In genomic region chr20:12171927-12172581, GRCh38 we compare ENCODE assay signal across 12 cellular contexts.
DNase-seq lines count a peak whose midpoint lies in the region; ATAC-seq and TF ChIP-seq lines count a peak whose summit lies in the region.
"Had no signal": no experiment of that assay in that cellular context is flagged by ENCODE, and none has a peak within 500 bp of the region (broad histone marks: within the 10 kb centered on the region; RNA-seq: fewer than 3 reads in every experiment).

No MANE protein-coding gene starts in this region.

- H3K4me1 Mint-ChIP-seq in nephron, result peaks cover 29% of the 10 kb centered on the region
- H3K4me1 Mint-ChIP-seq in activated T-helper 2 cell treated with anti-CD3 and anti-CD28 coated beads, Interferon-gamma antibody, Interleukin-2, Interleukin-4, amounts not matched to agents 10 μg/mL and 5 μg/mL and 100 μg/mL, durations not matched to agents 14 hours and 24 hours and 36 hours (ENCODE audit: low read depth), result no peaks in the 10 kb centered on the region
- H3K4me1 Mint-ChIP-seq: activated T-helper 17 cell treated with anti-CD3 and anti-CD28 coated beads, Interleukin-2, amount 50 U/mL, for 72 hours had no signal

- no peaks in the 10 kb centered on the region for H3K36me3 Mint-ChIP-seq in nephron (ENCODE audit: low read depth)
- no peaks in the 10 kb centered on the region for H3K36me3 Mint-ChIP-seq in activated T-helper 2 cell treated with anti-CD3 and anti-CD28 coated beads, Interferon-gamma antibody, Interleukin-2, Interleukin-4, amounts not matched to agents 10 μg/mL and 5 μg/mL and 100 μg/mL, durations not matched to agents 14 hours and 24 hours and 36 hours (ENCODE audit: low read depth)

- intact Hi-C loops in activated T-helper 2 cell treated with anti-CD3 and anti-CD28 coated beads, Interferon-gamma antibody, Interleukin-2, Interleukin-4, amounts not matched to agents 10 μg/mL and 5 μg/mL and 100 μg/mL, durations not matched to agents 14 hours and 24 hours and 36 hours (cut with micrococcal nuclease), result no loop called here

- H3K4me3 Mint-ChIP-seq in nephron, result no peak overlapping the region
- no peak overlapping the region for H3K4me3 Mint-ChIP-seq in activated T-helper 2 cell treated with anti-CD3 and anti-CD28 coated beads, Interferon-gamma antibody, Interleukin-2, Interleukin-4, amounts not matched to agents 10 μg/mL and 5 μg/mL and 100 μg/mL, durations not matched to agents 14 hours and 24 hours and 36 hours (ENCODE audit: low read depth)
- H3K4me3 Mint-ChIP-seq: activated T-helper 17 cell treated with anti-CD3 and anti-CD28 coated beads, Interleukin-2, amount 50 U/mL, for 72 hours had no signal

- DNase-seq in Daoy (ENCODE audit: low read depth), result peak; percentile 9
- peak; percentile 95 for DNase-seq in NCI-H2029 treated with DMSO at 0.1 percent for 48 hours (lab: John Stamatoyannopoulos, UW)
- DNase-seq in astrocyte of the hippocampus (ENCODE audit: low read depth, low spot score), result peak; percentile 89
- no peak for DNase-seq in activated T-helper 2 cell treated with anti-CD3 and anti-CD28 coated beads, Interferon-gamma antibody, Interleukin-2, Interleukin-4, amounts not matched to agents 10 μg/mL and 5 μg/mL and 100 μg/mL, durations not matched to agents 14 hours and 24 hours and 36 hours (ENCODE audit: low spot score)
- DNase-seq in stimulated activated CD8-positive, alpha-beta memory T cell treated with anti-CD3 and anti-CD28 coated beads, Interleukin-4, amount 100 ng/mL, for 48 hours, result no peak
- DNase-seq: mesendoderm; stimulated activated CD4-positive, alpha-beta T cell treated with anti-CD3 and anti-CD28 coated beads, Interleukin-2, amount 100 ng/mL, for 48 hours; upper lobe of right lung had no signal

- H3K27ac Mint-ChIP-seq in nephron, result peak overlapping the region in 2 of 3 experiments; percentile 8 to 63
- H3K27ac Mint-ChIP-seq in activated T-helper 2 cell treated with anti-CD3 and anti-CD28 coated beads, Interferon-gamma antibody, Interleukin-2, Interleukin-4, amounts not matched to agents 10 μg/mL and 5 μg/mL and 100 μg/mL, durations not matched to agents 14 hours and 24 hours and 36 hours, result no peak overlapping the region
- H3K27ac Mint-ChIP-seq: activated T-helper 17 cell treated with anti-CD3 and anti-CD28 coated beads, Interleukin-2, amount 50 U/mL, for 72 hours had no signal

- H3K27me3 Mint-ChIP-seq in nephron (ENCODE audit: low read depth), result no peaks in the 10 kb centered on the region
- no peaks in the 10 kb centered on the region for H3K27me3 Mint-ChIP-seq in activated T-helper 2 cell treated with anti-CD3 and anti-CD28 coated beads, Interferon-gamma antibody, Interleukin-2, Interleukin-4, amounts not matched to agents 10 μg/mL and 5 μg/mL and 100 μg/mL, durations not matched to agents 14 hours and 24 hours and 36 hours (ENCODE audit: low read depth)
- H3K27me3 Mint-ChIP-seq: activated T-helper 17 cell treated with anti-CD3 and anti-CD28 coated beads, Interleukin-2, amount 50 U/mL, for 72 hours had no signal

- ATAC-seq in HG03097 (IDR thresholded peaks at IDR 0.05; ENCODE audit: low FRiP score, unreplicated experiment) (no peak), HG02981 (IDR thresholded peaks at IDR 0.05; ENCODE audit: unreplicated experiment) (no peak)
- ATAC-seq: activated T-helper 17 cell treated with anti-CD3 and anti-CD28 coated beads, Interleukin-2, amount 50 U/mL, for 72 hours; upper lobe of right lung had no signal

- TF ChIP-seq CTCF in nephron (IDR thresholded peaks at IDR 0.05; ENCODE audit: unreplicated experiment in 3 of 3), result no peak

- peaks cover 14% of the 10 kb centered on the region for H3K9me3 Mint-ChIP-seq in nephron
- peaks cover 53% of the 10 kb centered on the region for H3K9me3 Mint-ChIP-seq in activated T-helper 2 cell treated with anti-CD3 and anti-CD28 coated beads, Interferon-gamma antibody, Interleukin-2, Interleukin-4, amounts not matched to agents 10 μg/mL and 5 μg/mL and 100 μg/mL, durations not matched to agents 14 hours and 24 hours and 36 hours

Comparison
In these comparisons a context has a peak if more than half of its experiments do, and no peak if none do; other contexts are left out.
1. DNase-seq: peak in Daoy (single experiment), NCI-H2029 treated with DMSO at 0.1 percent for 48 hours (single experiment) and astrocyte of the hippocampus (single experiment); none in activated T-helper 2 cell treated with anti-CD3 and anti-CD28 coated beads, Interferon-gamma antibody, Interleukin-2, Interleukin-4, amounts not matched to agents 10 μg/mL and 5 μg/mL and 100 μg/mL, durations not matched to agents 14 hours and 24 hours and 36 hours (single experiment) and stimulated activated CD8-positive, alpha-beta memory T cell treated with anti-CD3 and anti-CD28 coated beads, Interleukin-4, amount 100 ng/mL, for 48 hours (single experiment).